ENCODE assay signal across 11 cellular contexts in genomic region chr4:2263701-2264321, GRCh38. TPM values are rescaled to one million over a fixed set of nuclear protein-coding genes. Genes with fewer than 3 reads are reported as not detected.
DNase-seq lines count a peak whose midpoint lies in the region; ATAC-seq lines count a peak whose summit lies in the region.
"Had no signal": no experiment of that assay in that cellular context is flagged by ENCODE, and none has a peak within 500 bp of the region (broad histone marks: within the 10 kb centered on the region; RNA-seq: fewer than 3 reads in every experiment).

No MANE protein-coding gene starts in this region.

- H3K9me3 Mint-ChIP-seq in activated CD4-positive, alpha-beta T cell treated with anti-CD3 and anti-CD28 coated beads, Interleukin-2, amount 10 ng/mL, durations not matched to agents 7 days and 5 days = no peaks in the 10 kb centered on the region

- peak overlapping the region in 2 of 3 donors; percentile 29 to 85 for H3K4me3 ChIP-seq in skeletal muscle tissue (ENCODE audit: low read length in 3 of 3)

- H3K27ac ChIP-seq in skeletal muscle tissue (ENCODE audit: low read depth, low read length) = peak overlapping the region; percentile 93

- H3K4me3 Mint-ChIP-seq in activated CD4-positive, alpha-beta T cell treated with anti-CD3 and anti-CD28 coated beads, Interleukin-2, amount 10 ng/mL, durations not matched to agents 7 days and 5 days = peak overlapping the region; percentile 71

- no peaks in the 10 kb centered on the region for H3K27me3 ChIP-seq in skeletal muscle tissue (ENCODE audit: control insufficient read depth in 3 of 3, insufficient read depth in 3 of 3, low read length in 3 of 3)
- H3K27me3 ChIP-seq: Peyer's patch had no signal

- H3K36me3 ChIP-seq in skeletal muscle tissue (ENCODE audit: control insufficient read depth in 3 of 3, insufficient read depth in 3 of 3, low read length in 3 of 3) = peaks cover 0 to 7% (median 2%) of the 10 kb centered on the region in 3 donors
- H3K36me3 ChIP-seq: Peyer's patch had no signal

- no peaks in the 10 kb centered on the region for H3K9me3 ChIP-seq in skeletal muscle tissue (ENCODE audit: control insufficient read depth in 3 of 3, low read length in 3 of 3)
- H3K9me3 ChIP-seq: Peyer's patch had no signal

- H3K36me3 Mint-ChIP-seq in activated CD4-positive, alpha-beta T cell treated with anti-CD3 and anti-CD28 coated beads, Interleukin-2, amount 10 ng/mL, durations not matched to agents 7 days and 5 days (ENCODE audit: low read depth) = no peaks in the 10 kb centered on the region

- CTCF ChIA-PET in activated CD4-positive, alpha-beta T cell treated with anti-CD3 and anti-CD28 coated beads, Interleukin-2, amount 10 ng/mL, durations not matched to agents 7 days and 5 days (lab: Charles Lee) = interaction anchor here (0.8 to 1.8 kb wide), 3 partner anchors 11 to 149 kb away, joined by 3 to 4 read pairs (median 4); no protein-coding TSS in a partner anchor

- POLR2A ChIA-PET in activated CD4-positive, alpha-beta T cell treated with anti-CD3 and anti-CD28 coated beads, Interleukin-2, amount 10 ng/mL, durations not matched to agents 7 days and 5 days (lab: Charles Lee) = no interaction called here

- peak overlapping the region in 2 of 3 donors; percentile 10 to 86 for H3K9ac ChIP-seq in skeletal muscle tissue (ENCODE audit: low read depth in 1 of 3, low read length in 3 of 3)

- ATAC-seq in HG03460 (IDR thresholded peaks at IDR 0.05; ENCODE audit: unreplicated experiment) = no peak
- ATAC-seq: stimulated activated naive CD8-positive, alpha-beta T cell treated with anti-CD3 and anti-CD28 coated beads, Interleukin-15, Interleukin-2, amounts not matched to agents 100 U/mL and 50 U/mL, for 24 hours had no signal

- peaks cover 65 to 80% (median 79%) of the 10 kb centered on the region in 3 donors for H3K4me1 ChIP-seq in skeletal muscle tissue (ENCODE audit: control insufficient read depth in 3 of 3, insufficient read depth in 3 of 3, low read length in 3 of 3)

- H3K4me1 Mint-ChIP-seq in activated CD4-positive, alpha-beta T cell treated with anti-CD3 and anti-CD28 coated beads, Interleukin-2, amount 10 ng/mL, durations not matched to agents 7 days and 5 days = peaks cover 6% of the 10 kb centered on the region

- intact Hi-C loops in cardiac septum (cut with DNase I) = loop anchor here (5.0 kb wide), 1 partner anchor 273 kb away; the partner anchor contains the start of gene FAM193A

- peak overlapping the region; percentile 87 for H3K27ac Mint-ChIP-seq in activated CD4-positive, alpha-beta T cell treated with anti-CD3 and anti-CD28 coated beads, Interleukin-2, amount 10 ng/mL, durations not matched to agents 7 days and 5 days

- no peak for DNase-seq in activated CD4-positive, alpha-beta T cell treated with anti-CD3 and anti-CD28 coated beads, Interleukin-2, amount 10 ng/mL, durations not matched to agents 7 days and 5 days
- DNase-seq in activated CD4-positive, alpha-beta T cell treated with anti-CD3 and anti-CD28 coated beads for 4 hours = no peak
- DNase-seq in NCI-H69 (lab: John Stamatoyannopoulos, UW) = peak; percentile 78
- DNase-seq in cardiac septum (ENCODE audit: low spot score) = peak; percentile 69
- DNase-seq in SKM-1 (lab: John Stamatoyannopoulos, UW; ENCODE audit: unreplicated experiment) = no peak
- no peak for DNase-seq in H4 (ENCODE audit: low spot score)
- DNase-seq: Kasumi-1; stimulated activated naive CD8-positive, alpha-beta T cell treated with anti-CD3 and anti-CD28 coated beads, Interleukin-15, Interleukin-2, amounts not matched to agents 100 U/mL and 50 U/mL, for 24 hours had no signal

- no peaks in the 10 kb centered on the region for H3K27me3 Mint-ChIP-seq in activated CD4-positive, alpha-beta T cell treated with anti-CD3 and anti-CD28 coated beads, Interleukin-2, amount 10 ng/mL, durations not matched to agents 7 days and 5 days

RNA-seq across cellular contexts. Expression of gene MXD4, which starts 1.9 kb away (rescaled TPM):
- total RNA-seq in activated CD4-positive, alpha-beta T cell treated with anti-CD3 and anti-CD28 coated beads, Interleukin-2, amount 10 ng/mL, durations not matched to agents 7 days and 5 days = 10 to 100 TPM; 22.8 to 24.6 TPM
- 37.9 TPM for total RNA-seq in cardiac septum
- total RNA-seq in skeletal muscle tissue = 21.4 TPM
- 22.1 and 22.9 TPM in 2 replicates for total RNA-seq in H4 (2014; rRNA removed; shearing (Covaris generic))

RNA-seq across cellular contexts. Expression of gene HAUS3, which starts 21.9 kb away (rescaled TPM):
- 10 to 100 TPM; 25.3 to 26.4 TPM for total RNA-seq in activated CD4-positive, alpha-beta T cell treated with anti-CD3 and anti-CD28 coated beads, Interleukin-2, amount 10 ng/mL, durations not matched to agents 7 days and 5 days
- 5.6 TPM for total RNA-seq in cardiac septum
- 6.8 TPM for total RNA-seq in skeletal muscle tissue
- total RNA-seq in H4 (2014; rRNA removed; shearing (Covaris generic)) = 7.6 and 11.0 TPM in 2 replicates

RNA-seq across cellular contexts. Expression of gene POLN, which starts 21.9 kb away (rescaled TPM):
- 1 to 10 TPM; 3.3 to 3.8 TPM for total RNA-seq in activated CD4-positive, alpha-beta T cell treated with anti-CD3 and anti-CD28 coated beads, Interleukin-2, amount 10 ng/mL, durations not matched to agents 7 days and 5 days
- total RNA-seq in cardiac septum = 2.3 TPM
- 4.2 TPM for total RNA-seq in skeletal muscle tissue
- 1.0 and 1.8 TPM in 2 replicates for total RNA-seq in H4 (2014; rRNA removed; shearing (Covaris generic))

Comparison
In these comparisons a context has a peak if more than half of its experiments do, and no peak if none do; other contexts are left out.
1. DNase-seq: peak in NCI-H69 (single experiment) and cardiac septum (single experiment); none in activated CD4-positive, alpha-beta T cell treated with anti-CD3 and anti-CD28 coated beads, Interleukin-2, amount 10 ng/mL, durations not matched to agents 7 days and 5 days (single experiment), activated CD4-positive, alpha-beta T cell treated with anti-CD3 and anti-CD28 coated beads for 4 hours (0 of 2), SKM-1 (single experiment) and H4 (single experiment).